22 cellular contexts compared by ENCODE assay signal in genomic region chr18:74283646-74284045, GRCh38. TPM values are rescaled to one million over a fixed set of nuclear protein-coding genes. Genes with fewer than 3 reads are reported as not detected.
DNase-seq lines count a peak whose midpoint lies in the region; ATAC-seq, FAIRE-seq and TF ChIP-seq lines count a peak whose summit lies in the region.
"Had no signal": no experiment of that assay in that cellular context is flagged by ENCODE, and none has a peak within 500 bp of the region (broad histone marks: within the 10 kb centered on the region; RNA-seq: fewer than 3 reads in every experiment).

No MANE protein-coding gene starts in this region.

- H4K20me1 ChIP-seq in OCI-LY1 (ENCODE audit: insufficient read depth, low read length) (no peaks in the 10 kb centered on the region), hepatocyte (ENCODE audit: insufficient read depth, poor library complexity, severe bottlenecking) (peaks cover under 1% of the 10 kb centered on the region)

- peak overlapping the region; percentile 14 for H3K4me3 ChIP-seq in OCI-LY1 (ENCODE audit: low read depth, low read length, poor library complexity, severe bottlenecking)
- no peak overlapping the region for H3K4me3 ChIP-seq in hepatocyte
- no peak overlapping the region for H3K4me3 ChIP-seq in prostate gland
- H3K4me3 ChIP-seq: SJSA1 had no signal

- H3K27me3 Mint-ChIP-seq in Calu3 (ENCODE audit: unreplicated experiment): no peaks in the 10 kb centered on the region
- H3K27me3 Mint-ChIP-seq: stimulated activated naive CD8-positive, alpha-beta T cell treated with anti-CD3 and anti-CD28 coated beads, Interleukin-15, Interleukin-2, amounts not matched to agents 100 ng/mL and 50 ng/mL, for 24 hours had no signal

- 0 out of 2 replicates have a peak, but pooled peaks cover 9% of the 10 kb centered on the region for H3F3A ChIP-seq in OCI-LY1 (ENCODE audit: insufficient read depth, low read length)

- H2AFZ ChIP-seq in OCI-LY1 (ENCODE audit: low read length) (no peak overlapping the region), hepatocyte (no peak overlapping the region)

- H3K9ac ChIP-seq in OCI-LY1 (ENCODE audit: low read length): peak overlapping the region; percentile 36

- H3K4me3 Mint-ChIP-seq in Calu3 (ENCODE audit: low read depth, unreplicated experiment): peak overlapping the region; percentile 66
- H3K4me3 Mint-ChIP-seq: HFFc6; nephron progenitor cell; stimulated activated naive CD8-positive, alpha-beta T cell treated with anti-CD3 and anti-CD28 coated beads, Interleukin-15, Interleukin-2, amounts not matched to agents 100 ng/mL and 50 ng/mL, for 24 hours had no signal

- peaks cover 33% of the 10 kb centered on the region for H3K79me2 ChIP-seq in OCI-LY1 (ENCODE audit: insufficient read depth, low read length)
- H3K79me2 ChIP-seq in hepatocyte: peaks cover 94% of the 10 kb centered on the region

- no peaks in the 10 kb centered on the region for H3K9me2 ChIP-seq in OCI-LY1 (ENCODE audit: low read depth, low read length)
- no peaks in the 10 kb centered on the region for H3K9me2 ChIP-seq in hepatocyte (replicated peaks; ENCODE audit: insufficient read depth)

- H3K36me3 ChIP-seq in OCI-LY1 (ENCODE audit: insufficient read depth, low read length): 0 out of 2 replicates have a peak, but pooled peaks cover under 1% of the 10 kb centered on the region
- no peaks in the 10 kb centered on the region for H3K36me3 ChIP-seq in hepatocyte (replicated peaks; ENCODE audit: insufficient read depth, low read depth)
- H3K36me3 ChIP-seq in prostate gland: no peaks in the 10 kb centered on the region

- FAIRE-seq in RCC 7860 (lab: Jason Lieb, UNC): no peak
- FAIRE-seq: astrocyte had no signal

- CTCF ChIA-PET in Calu3 (lab: Charles Lee): interaction anchor here (0.7 to 1.1 kb wide), 2 partner anchors 24 to 49 kb away, joined by 3 read pairs; no protein-coding TSS in a partner anchor

- TF ChIP-seq CTCF in Calu3 (IDR thresholded peaks at IDR 0.05; ENCODE audit: unreplicated experiment) (no peak), OCI-LY1 (IDR thresholded peaks at IDR 0.05; ENCODE audit: low read length) (no peak), hepatocyte (IDR thresholded peaks at IDR 0.05; ENCODE audit: poor library complexity) (no peak), prostate gland (IDR thresholded peaks at IDR 0.05) (no peak)

- H3K4me2 ChIP-seq in OCI-LY1 (ENCODE audit: low read length) (peak overlapping the region; percentile 41), hepatocyte (peak overlapping the region; percentile 63)

- DNase-seq in Calu3 (no peak), hepatocyte (ENCODE audit: low spot score) (no peak), prostate gland (ENCODE audit: low spot score) (no peak), RCC 7860 (ENCODE audit: low spot score) (no peak), NCI-H1092 (lab: John Stamatoyannopoulos, UW) (no peak), T-helper 9 cell (no peak)
- DNase-seq: activated CD8-positive, alpha-beta memory T cell treated with anti-CD3 and anti-CD28 coated beads, Interleukin-2, amount 50 U/mL, for 48 hours; activated naive CD4-positive, alpha-beta T cell treated with Interleukin-2 at 50 U/mL for 16 hours; cortex of kidney; EL; HFFc6; NCI-H1694 treated with DMSO at 0.1 percent for 48 hours; nephron progenitor cell; stimulated activated CD4-positive, alpha-beta T cell treated with anti-CD3 and anti-CD28 coated beads, Interleukin-15, amount 100 ng/mL, for 24 hours had no signal

- H3K4me1 ChIP-seq in OCI-LY1 (ENCODE audit: insufficient read depth, low read length, severe bottlenecking) (peaks cover 78% of the 10 kb centered on the region), hepatocyte (ENCODE audit: insufficient read depth) (peaks cover 52% of the 10 kb centered on the region), prostate gland (replicated peaks) (peaks cover 14% of the 10 kb centered on the region)

- TF ChIP-seq POLR2A in prostate gland (IDR thresholded peaks at IDR 0.05): no peak

- H3K27ac ChIP-seq in OCI-LY1 (ENCODE audit: low read depth, low read length, poor library complexity, severe bottlenecking) (peak overlapping the region; percentile 95), hepatocyte (peak overlapping the region; percentile 88), prostate gland (peak overlapping the region; percentile 61 to 76)
- H3K27ac ChIP-seq: SJSA1 had no signal

- ATAC-seq in HG03439 (IDR thresholded peaks at IDR 0.05; ENCODE audit: unreplicated experiment): no peak

- peak overlapping the region; percentile 74 for H3K27ac Mint-ChIP-seq in Calu3 (ENCODE audit: unreplicated experiment)
- H3K27ac Mint-ChIP-seq: HFFc6; stimulated activated naive CD8-positive, alpha-beta T cell treated with anti-CD3 and anti-CD28 coated beads, Interleukin-15, Interleukin-2, amounts not matched to agents 100 ng/mL and 50 ng/mL, for 24 hours had no signal

- intact Hi-C loops in Calu3 (cut with micrococcal nuclease; ENCODE audit: unreplicated experiment) (no loop called here), prostate gland (cut with DNase I) (no loop called here)

- no peaks in the 10 kb centered on the region for H3K9me3 Mint-ChIP-seq in Calu3 (ENCODE audit: low read depth, unreplicated experiment)
- H3K9me3 Mint-ChIP-seq: HFFc6; nephron progenitor cell; stimulated activated naive CD8-positive, alpha-beta T cell treated with anti-CD3 and anti-CD28 coated beads, Interleukin-15, Interleukin-2, amounts not matched to agents 100 ng/mL and 50 ng/mL, for 24 hours had no signal

- no peaks in the 10 kb centered on the region for H3K9me3 ChIP-seq in OCI-LY1 (ENCODE audit: low read length)
- H3K9me3 ChIP-seq in hepatocyte (ENCODE audit: low read depth): no peaks in the 10 kb centered on the region
- no peaks in the 10 kb centered on the region for H3K9me3 ChIP-seq in prostate gland
- H3K9me3 ChIP-seq: SJSA1 had no signal

- BruUV-seq in Calu3 (replicated peaks; lab: Mats Ljungman, UMichigan): no TSS peak

- WGBS in hepatocyte (ENCODE audit: low lambda C conversion rate, missing lambda C conversion rate): 57% methylated on average over 10 of the region's 10 CpGs
- 77% methylated on average over 10 of the region's 10 CpGs for WGBS in prostate gland

- H3K27me3 ChIP-seq in OCI-LY1 (ENCODE audit: insufficient read depth, low read length) (no peaks in the 10 kb centered on the region), hepatocyte (no peaks in the 10 kb centered on the region), prostate gland (replicated peaks; ENCODE audit: insufficient read depth) (no peaks in the 10 kb centered on the region)
- H3K27me3 ChIP-seq: SJSA1 had no signal

- peaks cover 19% of the 10 kb centered on the region for H3K36me3 Mint-ChIP-seq in Calu3 (ENCODE audit: insufficient read depth, unreplicated experiment)

- peaks cover 69% of the 10 kb centered on the region for H3K4me1 Mint-ChIP-seq in Calu3 (ENCODE audit: low read depth, unreplicated experiment)

RNA-seq across cellular contexts. Expression of gene CYB5A, which starts 8.1 kb away (rescaled TPM):
- total RNA-seq in Calu3 (2022) (143 and 169 TPM in 2 replicates), hepatocyte (259 and 273 TPM in 2 replicates), prostate gland (100 to 1,000 TPM in 1 of 2 donors, 10 to 100 TPM in 1; 76.6 to 144 TPM)
- polyA plus RNA-seq in hepatocyte: 358 and 457 TPM in 2 replicates

RNA-seq across cellular contexts. Expression of gene C18orf63, which starts 32.0 kb away (rescaled TPM):
- total RNA-seq in Calu3 (2022) (not detected in 2 replicates), hepatocyte (not detected in 2 replicates), prostate gland (1 to 10 TPM in 1 of 2 donors, not detected in 1; 4.7 TPM)
- not detected in 2 replicates for polyA plus RNA-seq in hepatocyte
- total RNA-seq: astrocyte, HFFc6, HT1080, M059J, renal cortical epithelial cell, SJSA1 had no signal
